In genomic region chr19:54399189-54399588, GRCh38 we compare ENCODE assay signal across 1 cellular context.
TF ChIP-seq lines count a peak whose summit lies in the region.

No MANE protein-coding gene starts in this region.

TF ChIP-seq in SK-N-SH, 30 proteins besides CTCF, POLR2A, EP300 and RAD21 (continued from another document):
- TF ChIP-seq FOXJ3 (CRISPR knock-in tag; IDR thresholded peaks at IDR 0.05) (no peak), PBX3 (IDR thresholded peaks at IDR 0.05) (no peak), ZBTB33 (IDR thresholded peaks at IDR 0.05; ENCODE audit: borderline replicate concordance, low read depth) (no peak), TCF12 (IDR thresholded peaks at IDR 0.05) (no peak), NRF1 (IDR thresholded peaks at IDR 0.05; ENCODE audit: low read depth, low read length) (no peak), CHD2 (IDR thresholded peaks at IDR 0.05; ENCODE audit: low read length, partially characterized antibody) (no peak), GABPA (IDR thresholded peaks at IDR 0.05; ENCODE audit: low read depth) (no peak), ELF1 (IDR thresholded peaks at IDR 0.05) (no peak), USF2 (IDR thresholded peaks at IDR 0.05; ENCODE audit: borderline replicate concordance, low read depth, low read length) (no peak)
